22 cellular contexts compared by ENCODE assay signal in genomic region chr12:121444842-121445202, GRCh38. TPM values are rescaled to one million over a fixed set of nuclear protein-coding genes. Genes with fewer than 3 reads are reported as not detected.
A peak's percentile ranks its signal among the peaks of the same experiment; 100 is the strongest.
DNase-seq lines count a peak whose midpoint lies in the region; ATAC-seq and TF ChIP-seq lines count a peak whose summit lies in the region.
"Had no signal": no experiment of that assay in that cellular context is flagged by ENCODE, and none has a peak within 500 bp of the region (broad histone marks: within the 10 kb centered on the region; RNA-seq: fewer than 3 reads in every experiment).

No MANE protein-coding gene starts in this region.

- no peaks in the 10 kb centered on the region for H3K27me3 ChIP-seq in muscle layer of colon (ENCODE audit: control insufficient read depth in 1 of 2, insufficient read depth in 2 of 2, low read length in 2 of 2)
- H3K27me3 ChIP-seq: colonic mucosa had no signal

- H3K9ac ChIP-seq in muscle layer of colon (ENCODE audit: low read length), result no peak overlapping the region

- H3K4me1 ChIP-seq in muscle layer of colon (ENCODE audit: insufficient read depth, low read length), result peaks cover 23% of the 10 kb centered on the region

- ATAC-seq in GM21786 (IDR thresholded peaks at IDR 0.05; ENCODE audit: unreplicated experiment), result no peak
- ATAC-seq: effector memory CD8-positive, alpha-beta T cell had no signal

- H3K9me3 Mint-ChIP-seq in activated T-cell treated with anti-CD3 and anti-CD28 coated beads, Interleukin-2, amount 50 U/mL, for 24 hours, result no peaks in the 10 kb centered on the region
- H3K9me3 Mint-ChIP-seq: activated B cell treated with CpG ODN at 0.5 μM for 24 hours; effector memory CD8-positive, alpha-beta T cell; neural crest cell had no signal

- peaks cover 8% of the 10 kb centered on the region for H3K4me1 Mint-ChIP-seq in activated T-cell treated with anti-CD3 and anti-CD28 coated beads, Interleukin-2, amount 50 U/mL, for 24 hours (ENCODE audit: low read depth)

- H3K4me3 ChIP-seq in muscle layer of colon (ENCODE audit: low read depth in 1 of 2, low read length in 2 of 2) (no peak overlapping the region), foreskin fibroblast (ENCODE audit: low read depth in 1 of 2, low read length in 2 of 2) (no peak overlapping the region)
- H3K4me3 ChIP-seq: colonic mucosa had no signal

- peaks cover 80% of the 10 kb centered on the region for H3K36me3 Mint-ChIP-seq in activated T-cell treated with anti-CD3 and anti-CD28 coated beads, Interleukin-2, amount 50 U/mL, for 24 hours (ENCODE audit: low read depth)

- peak overlapping the region; percentile 32 for H3K27ac Mint-ChIP-seq in activated T-cell treated with anti-CD3 and anti-CD28 coated beads, Interleukin-2, amount 50 U/mL, for 24 hours
- H3K27ac Mint-ChIP-seq: activated B cell treated with CpG ODN at 0.5 μM for 24 hours, B cell had no signal

- no peaks in the 10 kb centered on the region for H3K27me3 Mint-ChIP-seq in activated T-cell treated with anti-CD3 and anti-CD28 coated beads, Interleukin-2, amount 50 U/mL, for 24 hours
- H3K27me3 Mint-ChIP-seq: activated B cell treated with CpG ODN at 0.5 μM for 24 hours; B cell; effector memory CD8-positive, alpha-beta T cell had no signal

- no peak for DNase-seq in activated T-cell treated with anti-CD3 and anti-CD28 coated beads, Interleukin-2, amount 50 U/mL, for 24 hours
- DNase-seq in activated T-cell treated with anti-CD3 and anti-CD28 coated beads for 4 hours (no peak), caudate nucleus (lab: John Stamatoyannopoulos, UW) (peak in 2 of 61 donors; percentile 23 to 57), retina (no peak), foreskin fibroblast (no peak)
- DNase-seq: activated B cell treated with CpG ODN at 0.5 μM for 24 hours; activated CD4-positive, alpha-beta T cell treated with anti-CD3 and anti-CD28 coated beads, Interleukin-2, amount 50 U/mL, for 48 hours; activated gamma-delta T cell; DMS53; effector memory CD8-positive, alpha-beta T cell; NCI-H1092; NCI-H2081; NCI-H345; NCI-H748 treated with DMSO at 0.1 percent for 48 hours; RPMI8226; stimulated activated CD8-positive, alpha-beta memory T cell treated with anti-CD3 and anti-CD28 coated beads, Interleukin-4, amount 100 ng/mL, for 48 hours had no signal

- TF ChIP-seq CTCF in foreskin fibroblast (IDR thresholded peaks at IDR 0.05; ENCODE audit: low read depth, low read length), result no peak

- peaks cover 14% of the 10 kb centered on the region for H3K36me3 ChIP-seq in muscle layer of colon (ENCODE audit: insufficient read depth, low read length)
- H3K36me3 ChIP-seq: colonic mucosa had no signal

- H3K27ac ChIP-seq in caudate nucleus (ENCODE audit: low read depth, low read length) (peak overlapping the region; percentile 71), muscle layer of colon (ENCODE audit: low read depth, low read length) (peak overlapping the region; percentile 49), temporal lobe (ENCODE audit: low read depth, low read length) (peak overlapping the region; percentile 80)
- H3K27ac ChIP-seq: colonic mucosa had no signal

- no peak overlapping the region for H3K4me3 Mint-ChIP-seq in activated T-cell treated with anti-CD3 and anti-CD28 coated beads, Interleukin-2, amount 50 U/mL, for 24 hours
- H3K4me3 Mint-ChIP-seq: activated B cell treated with CpG ODN at 0.5 μM for 24 hours; B cell; effector memory CD8-positive, alpha-beta T cell; neural crest cell had no signal

- H3K9me3 ChIP-seq in muscle layer of colon (ENCODE audit: low read length), result no peaks in the 10 kb centered on the region
- H3K9me3 ChIP-seq: colonic mucosa had no signal

RNA-seq across cellular contexts. Expression of gene RNF34, which starts 44.9 kb away (rescaled TPM):
- total RNA-seq in temporal lobe, result 48.7 TPM
